Comparison of ENCODE assay signal across 18 cellular contexts in genomic region chr2:239790313-239790712, GRCh38.
DNase-seq lines count a peak whose midpoint lies in the region; ATAC-seq, FAIRE-seq and TF ChIP-seq lines count a peak whose summit lies in the region.
"Had no signal": no experiment of that assay in that cellular context is flagged by ENCODE, and none has a peak within 500 bp of the region (broad histone marks: within the 10 kb centered on the region; RNA-seq: fewer than 3 reads in every experiment).

No MANE protein-coding gene starts in this region.

- in situ Hi-C loops in transverse colon (cut with MboI; ENCODE audit: low pct_ligation_motif_present in 1 of 4, low pct_unique_long_range_greater_than_20kb in 1 of 4, low sequenced_read_pairs in 3 of 4) = no loop called here

- no peak for TF ChIP-seq EP300 in transverse colon (IDR thresholded peaks at IDR 0.05; ENCODE audit: low read depth)

- H3K27ac ChIP-seq in DND-41 (ENCODE audit: low read length) (peak overlapping the region; percentile 28; the same call in 1 of the 2 replicates), osteoblast (ENCODE audit: low read depth, low read length) (no peak overlapping the region), transverse colon (no peak overlapping the region), pancreas (no peak overlapping the region), kidney (ENCODE audit: low read depth in 2 of 2, low read length in 2 of 2) (no peak overlapping the region)
- H3K27ac ChIP-seq: PC-9 had no signal

- H3K36me3 ChIP-seq in DND-41 (ENCODE audit: insufficient read depth, low read length) = no peaks in the 10 kb centered on the region
- H3K36me3 ChIP-seq in osteoblast (ENCODE audit: insufficient read depth, low read length) = no peaks in the 10 kb centered on the region
- H3K36me3 ChIP-seq in transverse colon = no peaks in the 10 kb centered on the region
- H3K36me3 ChIP-seq in pancreas = no peaks in the 10 kb centered on the region
- H3K36me3 ChIP-seq in kidney (ENCODE audit: control insufficient read depth in 1 of 2, insufficient read depth in 2 of 2, low read length in 2 of 2) = no peaks in the 10 kb centered on the region
- H3K36me3 ChIP-seq: HAP-1 had no signal

- no peak overlapping the region for H3K4me2 ChIP-seq in DND-41 (ENCODE audit: insufficient read depth, low read length)
- no peak overlapping the region for H3K4me2 ChIP-seq in osteoblast (ENCODE audit: insufficient read depth, low read length)
- H3K4me2 ChIP-seq: PC-9 had no signal

- TF ChIP-seq POLR2A in transverse colon (IDR thresholded peaks at IDR 0.05) = no peak

- no peak overlapping the region for H2AFZ ChIP-seq in DND-41 (ENCODE audit: low read depth, low read length)
- H2AFZ ChIP-seq in osteoblast (ENCODE audit: low read length) = no peak overlapping the region
- H2AFZ ChIP-seq: PC-9 had no signal

- H3K27me3 ChIP-seq in DND-41 (ENCODE audit: insufficient read depth, low read length, poor library complexity) = no peaks in the 10 kb centered on the region
- no peaks in the 10 kb centered on the region for H3K27me3 ChIP-seq in osteoblast (ENCODE audit: insufficient read depth, low read length)
- peaks cover 3% of the 10 kb centered on the region for H3K27me3 ChIP-seq in transverse colon
- no peaks in the 10 kb centered on the region for H3K27me3 ChIP-seq in pancreas

- WGBS in transverse colon (ENCODE audit: low coverage in 1 of 2), 2 donors = 20 to 95% methylated on average over 3 to 10 of the region's 13 CpGs
- 56 to 57% methylated on average over 13 of the region's 13 CpGs for WGBS in pancreas, 2 donors

- H3K79me2 ChIP-seq in DND-41 (ENCODE audit: insufficient read depth, low read length) (no peaks in the 10 kb centered on the region), osteoblast (ENCODE audit: insufficient read depth, low read length) (no peaks in the 10 kb centered on the region)

- no peaks in the 10 kb centered on the region for H3K9me3 ChIP-seq in DND-41 (ENCODE audit: insufficient read depth, low read length, severe bottlenecking)
- no peaks in the 10 kb centered on the region for H3K9me3 ChIP-seq in osteoblast (ENCODE audit: low read depth, low read length)
- H3K9me3 ChIP-seq in transverse colon = no peaks in the 10 kb centered on the region
- H3K9me3 ChIP-seq in pancreas = no peaks in the 10 kb centered on the region
- H3K9me3 ChIP-seq in kidney (ENCODE audit: control insufficient read depth in 1 of 2, low read length in 2 of 2) = peaks cover 0 to 4% of the 10 kb centered on the region in 2 donors
- H3K9me3 ChIP-seq: HAP-1 had no signal

- peaks cover 11% of the 10 kb centered on the region; the same call in 1 of the 2 replicates for H3K4me1 ChIP-seq in DND-41 (ENCODE audit: insufficient read depth, low read length)
- H3K4me1 ChIP-seq in osteoblast (ENCODE audit: insufficient read depth, low read length) = no peaks in the 10 kb centered on the region
- no peaks in the 10 kb centered on the region for H3K4me1 ChIP-seq in transverse colon
- no peaks in the 10 kb centered on the region for H3K4me1 ChIP-seq in pancreas
- peaks cover 4 to 14% of the 10 kb centered on the region in 2 donors for H3K4me1 ChIP-seq in kidney (ENCODE audit: control insufficient read depth in 1 of 2, insufficient read depth in 1 of 2, low read depth in 1 of 2, low read length in 2 of 2)
- H3K4me1 ChIP-seq: HAP-1 had no signal

- no peak overlapping the region for H3K4me3 ChIP-seq in DND-41 (ENCODE audit: low read depth in 1 of 2, low read length in 2 of 2)
- no peak overlapping the region for H3K4me3 ChIP-seq in osteoblast (ENCODE audit: insufficient read depth, low read length)
- no peak overlapping the region for H3K4me3 ChIP-seq in transverse colon
- H3K4me3 ChIP-seq in pancreas = no peak overlapping the region
- no peak overlapping the region for H3K4me3 ChIP-seq in kidney (ENCODE audit: low read length in 2 of 2)
- H3K4me3 ChIP-seq: GM12878, HAP-1, PC-9 had no signal

- intact Hi-C loops in transverse colon (cut with DNase I; ENCODE audit: low total_unique reads) = no loop called here
- intact Hi-C loops in pancreas (cut with DNase I) = no loop called here
- intact Hi-C loops in kidney (cut with DNase I) = no loop called here

- no peak; the same call in 2 of the 3 replicates for ATAC-seq in DND-41 (ENCODE audit: insufficient read depth, low read depth)
- no peak for ATAC-seq in pancreas
- ATAC-seq: GM12878 had no signal

- H4K20me1 ChIP-seq in DND-41 (ENCODE audit: insufficient read depth, low read length) (no peaks in the 10 kb centered on the region), osteoblast (ENCODE audit: insufficient read depth, low read length) (no peaks in the 10 kb centered on the region)

- no peak for TF ChIP-seq CTCF in DND-41 (IDR thresholded peaks at IDR 0.05; ENCODE audit: borderline replicate concordance, extremely low read depth, low read length, poor library complexity, severe bottlenecking)
- TF ChIP-seq CTCF in osteoblast (IDR thresholded peaks at IDR 0.05; ENCODE audit: extremely low read depth, low read depth, low read length) = no peak
- TF ChIP-seq CTCF in transverse colon (IDR thresholded peaks at IDR 0.05) = no peak
- TF ChIP-seq CTCF in pancreas (IDR thresholded peaks at IDR 0.05) = no peak
- TF ChIP-seq CTCF in kidney (IDR thresholded peaks at IDR 0.05; ENCODE audit: borderline replicate concordance, extremely low read depth, insufficient read depth) = no peak

- DNase-seq in activated CD8-positive, alpha-beta memory T cell treated with anti-CD3 and anti-CD28 coated beads, Interleukin-2, amount 50 U/mL, for 48 hours = peak; percentile 33
- no peak for DNase-seq in activated CD8-positive, alpha-beta memory T cell treated with anti-CD3 and anti-CD28 coated beads for 24 hours
- no peak for DNase-seq in DND-41
- DNase-seq in osteoblast (ENCODE audit: insufficient read length, low spot score, missing footprints) = peak; percentile 53
- peak; percentile 4 for DNase-seq in transverse colon
- DNase-seq in GF-D8 (lab: John Stamatoyannopoulos, UW) = no peak
- no peak for DNase-seq in pancreas
- DNase-seq in kidney = no peak
- DNase-seq: COR-L47, Karpas-422, MM.1S, NCI-H1105, NCI-H187, NCI-H446, PC-9 had no signal

- no peak for FAIRE-seq in pancreas (lab: Jason Lieb, UNC)
- no peak for FAIRE-seq in kidney (lab: Jason Lieb, UNC)
- FAIRE-seq: GM12878, GM18507 had no signal

- no peak overlapping the region for H3K9ac ChIP-seq in DND-41 (ENCODE audit: low read depth, low read length)
- no peak overlapping the region for H3K9ac ChIP-seq in kidney (ENCODE audit: low read length in 2 of 2)

Comparison
In these comparisons a context has a peak if more than half of its experiments do, and no peak if none do; other contexts are left out.
1. DNase-seq: peak in activated CD8-positive, alpha-beta memory T cell treated with anti-CD3 and anti-CD28 coated beads, Interleukin-2, amount 50 U/mL, for 48 hours (single experiment), osteoblast (single experiment) and transverse colon (single experiment); none in activated CD8-positive, alpha-beta memory T cell treated with anti-CD3 and anti-CD28 coated beads for 24 hours (single experiment), DND-41 (single experiment), GF-D8 (single experiment), pancreas (0 of 6) and kidney (single experiment).